ENCODE assay signal across 8 cellular contexts in the genomic region with DNA sequence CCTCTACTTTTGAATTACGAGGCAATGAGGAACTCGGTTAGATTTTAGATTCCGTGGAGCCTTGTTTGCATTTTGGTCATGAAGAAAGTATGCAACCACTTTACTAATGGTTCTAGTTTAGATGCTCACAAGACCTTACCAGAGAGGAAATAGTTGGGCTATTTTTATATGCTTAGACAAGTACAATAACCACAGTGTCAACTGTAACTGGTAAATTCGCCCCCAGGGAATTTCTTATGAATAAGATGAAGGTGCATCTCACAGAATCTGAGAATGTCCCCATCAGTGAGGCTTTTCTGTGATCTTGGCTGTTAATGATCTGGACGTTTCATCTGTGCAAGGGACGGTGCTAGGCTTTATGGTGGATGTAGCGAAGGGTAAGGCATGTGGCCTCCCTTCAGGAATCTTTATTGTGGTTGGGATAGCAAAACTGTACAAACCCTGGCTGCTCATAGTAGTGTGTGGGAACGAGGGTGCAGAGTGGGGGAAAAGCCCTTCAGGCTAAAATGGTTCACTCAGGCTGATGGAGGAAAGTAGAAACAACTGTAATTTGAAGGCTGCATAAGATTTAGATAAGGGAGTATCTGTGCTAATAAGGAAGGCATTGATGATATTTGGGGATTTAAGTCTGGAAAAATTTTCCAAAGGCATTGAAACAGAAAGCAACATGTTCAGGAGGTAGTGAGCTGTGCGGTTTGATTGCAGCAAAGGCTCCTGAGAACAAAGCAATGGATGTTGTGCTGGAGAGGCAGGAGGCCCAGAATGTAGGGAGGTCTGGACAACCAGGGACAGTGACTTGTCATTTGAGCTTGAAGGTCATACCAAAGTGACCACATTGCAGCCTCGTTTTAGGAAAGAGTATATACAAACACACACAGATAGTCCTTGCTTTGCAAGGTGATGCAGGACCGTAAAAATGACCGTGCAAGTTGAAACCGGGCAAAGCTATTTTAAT. TPM values are rescaled to one million over a fixed set of nuclear protein-coding genes. Genes with fewer than 3 reads are reported as not detected.
DNase-seq lines count a peak whose midpoint lies in the region; ATAC-seq and TF ChIP-seq lines count a peak whose summit lies in the region.

No MANE protein-coding gene starts in this region.

- CTCF ChIA-PET in activated CD8-positive, alpha-beta T cell treated with anti-CD3 and anti-CD28 coated beads for 36 hours (lab: Charles Lee): interaction anchor here (1.0 to 3.3 kb wide), 5 partner anchors 24 to 154 kb away, joined by 3 to 14 read pairs (median 5); partner anchors contain the start of gene UBAC2

- no peaks in the 10 kb centered on the region for H3K27me3 Mint-ChIP-seq in activated CD8-positive, alpha-beta T cell treated with anti-CD3 and anti-CD28 coated beads for 36 hours

- TF ChIP-seq CTCF in activated CD8-positive, alpha-beta T cell treated with anti-CD3 and anti-CD28 coated beads for 36 hours (IDR thresholded peaks at IDR 0.05): no peak
- TF ChIP-seq CTCF in right lobe of liver (IDR thresholded peaks at IDR 0.05): no peak

- no peaks in the 10 kb centered on the region for H3K36me3 ChIP-seq in right lobe of liver

- no peaks in the 10 kb centered on the region for H3K9me3 Mint-ChIP-seq in activated CD8-positive, alpha-beta T cell treated with anti-CD3 and anti-CD28 coated beads for 36 hours

- intact Hi-C loops in activated CD8-positive, alpha-beta T cell treated with anti-CD3 and anti-CD28 coated beads for 36 hours (cut with micrococcal nuclease): loop anchor here (2.0 kb wide), 1 partner anchor 14 kb away; no protein-coding TSS in a partner anchor
- intact Hi-C loops in right lobe of liver (cut with DNase I): no loop called here

- peaks cover 26% of the 10 kb centered on the region for H3K36me3 Mint-ChIP-seq in activated CD8-positive, alpha-beta T cell treated with anti-CD3 and anti-CD28 coated beads for 36 hours (ENCODE audit: low read depth)

- H3K4me1 ChIP-seq in right lobe of liver: no peaks in the 10 kb centered on the region

- peak overlapping the region; percentile 92 for H3K27ac Mint-ChIP-seq in activated CD8-positive, alpha-beta T cell treated with anti-CD3 and anti-CD28 coated beads for 36 hours

- H3K9me3 ChIP-seq in right lobe of liver: no peaks in the 10 kb centered on the region

- H3K4me1 Mint-ChIP-seq in activated CD8-positive, alpha-beta T cell treated with anti-CD3 and anti-CD28 coated beads for 36 hours (ENCODE audit: low read depth): peaks cover 77% of the 10 kb centered on the region

- peak overlapping the region; percentile 70 for H3K4me3 Mint-ChIP-seq in activated CD8-positive, alpha-beta T cell treated with anti-CD3 and anti-CD28 coated beads for 36 hours

- POLR2A ChIA-PET in activated CD8-positive, alpha-beta T cell treated with anti-CD3 and anti-CD28 coated beads for 36 hours (lab: Charles Lee): interaction anchor here (0.7 to 3.9 kb wide), 5 partner anchors 11 to 42 kb away, joined by 3 to 18 read pairs (median 3); no protein-coding TSS in a partner anchor

- no peak overlapping the region for H3K27ac ChIP-seq in right lobe of liver

- peak; percentile 85 for ATAC-seq in GM21381 (IDR thresholded peaks at IDR 0.05; ENCODE audit: unreplicated experiment)
- ATAC-seq in HG03558 (IDR thresholded peaks at IDR 0.05; ENCODE audit: extremely low read depth, unreplicated experiment): peak; percentile 86
- peak; percentile 64 for ATAC-seq in activated CD8-positive, alpha-beta T cell treated with anti-CD3 and anti-CD28 coated beads for 36 hours
- peak in 3 of 4 donors; percentile 18 to 33 (median 21) for ATAC-seq in right lobe of liver

- H3K27me3 ChIP-seq in right lobe of liver: no peaks in the 10 kb centered on the region

- TF ChIP-seq POLR2A in right lobe of liver (IDR thresholded peaks at IDR 0.05): no peak

- H3K4me3 ChIP-seq in right lobe of liver: no peak overlapping the region

- 59% methylated on average over 13 of the region's 13 CpGs for WGBS in right lobe of liver (ENCODE audit: insufficient coverage, low coverage, low lambda C conversion rate, missing lambda C conversion rate)

- DNase-seq in GF-D8 (lab: John Stamatoyannopoulos, UW) (peak; percentile 52), right lobe of liver (no peak), GDM1 (lab: John Stamatoyannopoulos, UW) (no peak), hippocampal formation (lab: John Stamatoyannopoulos, UW) (no peak), NCI-H510A (lab: John Stamatoyannopoulos, UW) (no peak)
- peak; percentile 31 for DNase-seq in activated CD8-positive, alpha-beta T cell treated with anti-CD3 and anti-CD28 coated beads for 36 hours

RNA-seq across cellular contexts. Expression of gene UBAC2, which starts 28.4 kb away (rescaled TPM):
- total RNA-seq in activated CD8-positive, alpha-beta T cell treated with anti-CD3 and anti-CD28 coated beads for 36 hours: 10 to 100 TPM; 63.7 to 68.4 TPM
- 10 to 100 TPM; 30.2 to 45.0 (median 37.0) TPM for total RNA-seq in right lobe of liver

RNA-seq across cellular contexts. Expression of gene GPR18, which starts 29.2 kb away (rescaled TPM):
- 10 to 100 TPM; 11.4 to 11.6 TPM for total RNA-seq in activated CD8-positive, alpha-beta T cell treated with anti-CD3 and anti-CD28 coated beads for 36 hours
- under 1 TPM in 2 of 6 experiments, not detected in 4; 0.13 to 0.17 TPM for total RNA-seq in right lobe of liver

Comparison
In these comparisons a context has a peak if more than half of its experiments do, and no peak if none do; other contexts are left out.
1. DNase-seq: peak in GF-D8 (single experiment) and activated CD8-positive, alpha-beta T cell treated with anti-CD3 and anti-CD28 coated beads for 36 hours (single experiment); none in right lobe of liver (0 of 3), GDM1 (single experiment), hippocampal formation (0 of 2) and NCI-H510A (single experiment).
2. ATAC-seq: peak in every context shown above with its lines; median percentile 86 in HG03558; 85 in GM21381; 64 in activated CD8-positive, alpha-beta T cell treated with anti-CD3 and anti-CD28 coated beads for 36 hours; 21 in right lobe of liver.
3. RNA of gene GPR18, which starts 29.2 kb away (total RNA-seq): 11.4 to 11.6 TPM in activated CD8-positive, alpha-beta T cell treated with anti-CD3 and anti-CD28 coated beads for 36 hours; 0.13 to 0.17 TPM in right lobe of liver; every median in the first group is over 10 times any median in the second.